In the genomic region with DNA sequence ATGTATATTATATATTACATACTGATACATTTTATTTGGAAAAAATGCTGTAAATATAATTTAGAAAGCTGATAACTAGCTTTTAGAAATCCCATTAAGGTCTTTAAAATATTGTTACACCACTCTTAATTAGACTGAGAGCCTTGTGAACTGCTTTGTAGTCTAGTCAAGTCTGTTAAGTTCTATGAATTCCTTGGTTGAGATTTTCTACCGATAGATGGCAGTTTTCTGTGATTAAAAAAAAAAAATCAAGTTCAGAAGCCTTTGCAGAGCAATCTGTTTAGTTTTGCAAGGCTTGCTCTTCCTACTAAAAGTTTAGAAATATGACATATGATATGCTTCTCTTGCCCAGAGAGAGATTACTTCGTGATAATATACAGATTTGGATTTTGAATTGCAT, we compare ENCODE assay signal across 20 cellular contexts.
DNase-seq lines count a peak whose midpoint lies in the region; ATAC-seq and TF ChIP-seq lines count a peak whose summit lies in the region.
"Had no signal": no experiment of that assay in that cellular context is flagged by ENCODE, and none has a peak within 500 bp of the region (broad histone marks: within the 10 kb centered on the region; RNA-seq: fewer than 3 reads in every experiment).

No MANE protein-coding gene starts in this region.

- no peak overlapping the region for H3K4me3 Mint-ChIP-seq in stimulated activated memory B cell treated with anti-CD40 and anti-IgM and Interleukin-4, amounts not matched to agents 10 μg/mL and 1 μg/mL and 100 μg/mL, for 72 hours
- H3K4me3 Mint-ChIP-seq in activated CD8-positive, alpha-beta memory T cell treated with anti-CD3 and anti-CD28 coated beads, Interleukin-2, amount 10 ng/mL, durations not matched to agents 7 days and 5 days = no peak overlapping the region
- H3K4me3 Mint-ChIP-seq: activated CD4-positive, alpha-beta memory T cell treated with anti-CD3 and anti-CD28 coated beads for 36 hours; activated T-cell treated with anti-CD3 and anti-CD28 coated beads, Interleukin-2, amount 50 U/mL, for 24 hours had no signal

- no peaks in the 10 kb centered on the region for H3K9me3 Mint-ChIP-seq in stimulated activated memory B cell treated with anti-CD40 and anti-IgM and Interleukin-4, amounts not matched to agents 10 μg/mL and 1 μg/mL and 100 μg/mL, for 72 hours
- H3K9me3 Mint-ChIP-seq in activated CD8-positive, alpha-beta memory T cell treated with anti-CD3 and anti-CD28 coated beads, Interleukin-2, amount 10 ng/mL, durations not matched to agents 7 days and 5 days (ENCODE audit: low read depth) = peaks cover 6% of the 10 kb centered on the region

- H3K36me3 Mint-ChIP-seq in stimulated activated memory B cell treated with anti-CD40 and anti-IgM and Interleukin-4, amounts not matched to agents 10 μg/mL and 1 μg/mL and 100 μg/mL, for 72 hours = no peaks in the 10 kb centered on the region
- no peaks in the 10 kb centered on the region for H3K36me3 Mint-ChIP-seq in activated CD8-positive, alpha-beta memory T cell treated with anti-CD3 and anti-CD28 coated beads, Interleukin-2, amount 10 ng/mL, durations not matched to agents 7 days and 5 days
- H3K36me3 Mint-ChIP-seq: activated CD4-positive, alpha-beta memory T cell treated with anti-CD3 and anti-CD28 coated beads for 36 hours; activated naive CD4-positive, alpha-beta T cell treated with anti-CD3 and anti-CD28 coated beads, Interleukin-2, amount 50 U/mL, for 72 hours had no signal

- TF ChIP-seq CTCF in RWPE2 (IDR thresholded peaks at IDR 0.05; ENCODE audit: poor library complexity, severe bottlenecking) (peak; percentile 25), fibroblast of the aortic adventitia (IDR thresholded peaks at IDR 0.05; ENCODE audit: insufficient read depth, low read length) (peak; percentile 20)

- in situ Hi-C loops in Caki2 (cut with HindIII; ENCODE audit: low pct_unique_long_range_greater_than_20kb, low sequenced_read_pairs) = no loop called here

- no peaks in the 10 kb centered on the region for H3K4me1 Mint-ChIP-seq in stimulated activated memory B cell treated with anti-CD40 and anti-IgM and Interleukin-4, amounts not matched to agents 10 μg/mL and 1 μg/mL and 100 μg/mL, for 72 hours
- no peaks in the 10 kb centered on the region for H3K4me1 Mint-ChIP-seq in activated CD8-positive, alpha-beta memory T cell treated with anti-CD3 and anti-CD28 coated beads, Interleukin-2, amount 10 ng/mL, durations not matched to agents 7 days and 5 days

- no peaks in the 10 kb centered on the region for H3K27me3 Mint-ChIP-seq in stimulated activated memory B cell treated with anti-CD40 and anti-IgM and Interleukin-4, amounts not matched to agents 10 μg/mL and 1 μg/mL and 100 μg/mL, for 72 hours
- H3K27me3 Mint-ChIP-seq in activated CD8-positive, alpha-beta memory T cell treated with anti-CD3 and anti-CD28 coated beads, Interleukin-2, amount 10 ng/mL, durations not matched to agents 7 days and 5 days = no peaks in the 10 kb centered on the region
- H3K27me3 Mint-ChIP-seq: activated CD4-positive, alpha-beta memory T cell treated with anti-CD3 and anti-CD28 coated beads for 36 hours; activated T-cell treated with anti-CD3 and anti-CD28 coated beads, Interleukin-2, amount 50 U/mL, for 24 hours had no signal

- no peaks in the 10 kb centered on the region for H3K9me3 ChIP-seq in RWPE2 (ENCODE audit: severe bottlenecking)
- H3K9me3 ChIP-seq: body of pancreas, neutrophil, thoracic aorta had no signal

- no peak overlapping the region for H3K27ac ChIP-seq in RWPE2 (ENCODE audit: poor library complexity, severe bottlenecking)
- H3K27ac ChIP-seq: body of pancreas, epithelial cell of prostate, neutrophil, thoracic aorta, WERI-Rb-1 had no signal

- H3K4me1 ChIP-seq in RWPE2 (ENCODE audit: insufficient read depth, poor library complexity, severe bottlenecking) = peaks cover 3% of the 10 kb centered on the region
- H3K4me1 ChIP-seq: body of pancreas had no signal

- DNase-seq in Caki2 (ENCODE audit: low read depth) = peak; percentile 25
- DNase-seq in HT1080 (ENCODE audit: low read depth) = peak; percentile 21
- DNase-seq in RWPE2 (ENCODE audit: low spot score) = no peak
- DNase-seq in fibroblast of the aortic adventitia (ENCODE audit: low read depth) = peak; percentile 8
- DNase-seq in SHP77 treated with DMSO at 0.1 percent for 48 hours (lab: John Stamatoyannopoulos, UW) = no peak
- DNase-seq in activated CD8-positive, alpha-beta memory T cell treated with anti-CD3 and anti-CD28 coated beads, Interleukin-2, amount 10 ng/mL, durations not matched to agents 7 days and 5 days = no peak
- DNase-seq in activated T-cell treated with anti-CD3 and anti-CD28 coated beads for 4 hours = no peak
- DNase-seq: activated CD4-positive, alpha-beta memory T cell treated with anti-CD3 and anti-CD28 coated beads for 36 hours; activated T-cell treated with anti-CD3 and anti-CD28 coated beads, Interleukin-2, amount 50 U/mL, for 24 hours; body of pancreas; C1 segment of cervical spinal cord; dermis blood vessel endothelial cell; IMR-90; NCI-H510A treated with DMSO at 0.1 percent for 48 hours; WERI-Rb-1 had no signal

- H3K27me3 ChIP-seq in RWPE2 (ENCODE audit: insufficient read depth, poor library complexity, severe bottlenecking) = no peaks in the 10 kb centered on the region
- H3K27me3 ChIP-seq: body of pancreas, neutrophil had no signal

- no peaks in the 10 kb centered on the region for H3K36me3 ChIP-seq in RWPE2 (ENCODE audit: low read depth)
- H3K36me3 ChIP-seq: neutrophil, thoracic aorta, WERI-Rb-1 had no signal

- H3K27ac Mint-ChIP-seq in stimulated activated memory B cell treated with anti-CD40 and anti-IgM and Interleukin-4, amounts not matched to agents 10 μg/mL and 1 μg/mL and 100 μg/mL, for 72 hours = no peak overlapping the region
- H3K27ac Mint-ChIP-seq in activated CD8-positive, alpha-beta memory T cell treated with anti-CD3 and anti-CD28 coated beads, Interleukin-2, amount 10 ng/mL, durations not matched to agents 7 days and 5 days = no peak overlapping the region
- H3K27ac Mint-ChIP-seq: activated CD4-positive, alpha-beta memory T cell treated with anti-CD3 and anti-CD28 coated beads for 36 hours; activated naive CD4-positive, alpha-beta T cell treated with anti-CD3 and anti-CD28 coated beads, Interleukin-2, amount 50 U/mL, for 72 hours; activated T-cell treated with anti-CD3 and anti-CD28 coated beads, Interleukin-2, amount 50 U/mL, for 24 hours had no signal

- no peak for ATAC-seq in RWPE2 (ENCODE audit: low read depth)
- ATAC-seq in stimulated activated memory B cell treated with anti-CD40 and anti-IgM and Interleukin-4, amounts not matched to agents 10 μg/mL and 1 μg/mL and 100 μg/mL, for 72 hours = no peak
- ATAC-seq in activated CD8-positive, alpha-beta memory T cell treated with anti-CD3 and anti-CD28 coated beads, Interleukin-2, amount 10 ng/mL, durations not matched to agents 7 days and 5 days = no peak
- ATAC-seq: activated naive CD4-positive, alpha-beta T cell treated with anti-CD3 and anti-CD28 coated beads, Interleukin-2, amount 50 U/mL, for 72 hours; body of pancreas had no signal

- CTCF ChIA-PET in activated CD8-positive, alpha-beta memory T cell treated with anti-CD3 and anti-CD28 coated beads, Interleukin-2, amount 10 ng/mL, durations not matched to agents 7 days and 5 days (lab: Charles Lee) = no interaction called here

- no peak overlapping the region for H3K4me3 ChIP-seq in RWPE2 (ENCODE audit: severe bottlenecking)
- H3K4me3 ChIP-seq in fibroblast of the aortic adventitia (ENCODE audit: low read depth, low read length) = no peak overlapping the region
- H3K4me3 ChIP-seq: body of pancreas, thoracic aorta had no signal

Comparison
In these comparisons a context has a peak if more than half of its experiments do, and no peak if none do; other contexts are left out.
1. DNase-seq: peak in Caki2 (single experiment), HT1080 (single experiment) and fibroblast of the aortic adventitia (single experiment); none in RWPE2 (single experiment), SHP77 treated with DMSO at 0.1 percent for 48 hours (single experiment), activated CD8-positive, alpha-beta memory T cell treated with anti-CD3 and anti-CD28 coated beads, Interleukin-2, amount 10 ng/mL, durations not matched to agents 7 days and 5 days (single experiment) and activated T-cell treated with anti-CD3 and anti-CD28 coated beads for 4 hours (single experiment).